ENCODE assay signal across 23 cellular contexts in the genomic region with DNA sequence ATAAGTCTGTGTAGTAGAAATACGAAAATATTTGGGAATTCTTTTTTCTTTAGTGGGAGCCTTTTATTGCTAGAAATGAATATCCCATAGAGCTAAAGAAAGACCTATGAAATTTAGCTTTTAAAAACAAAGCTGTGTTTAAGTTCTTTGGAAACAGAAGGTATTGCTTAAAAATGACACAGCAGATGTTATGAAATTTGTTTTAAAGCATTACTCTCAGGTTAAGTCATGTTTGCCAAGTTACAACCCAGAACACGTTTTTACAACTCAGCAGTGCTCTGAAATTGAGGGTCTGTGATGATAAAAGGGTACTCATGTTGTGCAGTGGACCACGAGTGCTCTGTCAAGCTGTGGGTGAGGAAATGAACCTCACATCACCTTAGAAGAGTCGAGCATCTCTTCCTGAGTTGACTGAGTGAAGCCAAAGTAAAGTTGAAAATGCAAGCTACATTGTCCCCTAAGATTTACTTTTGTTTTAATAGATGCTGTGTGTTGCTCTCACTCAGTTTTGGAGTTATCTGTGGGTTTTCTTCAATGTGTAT.
DNase-seq lines count a peak whose midpoint lies in the region; ATAC-seq lines count a peak whose summit lies in the region.
"Had no signal": no experiment of that assay in that cellular context is flagged by ENCODE, and none has a peak within 500 bp of the region (broad histone marks: within the 10 kb centered on the region; RNA-seq: fewer than 3 reads in every experiment).

No MANE protein-coding gene starts in this region.

- peak overlapping the region; percentile 31 for H3K27ac Mint-ChIP-seq in activated T-cell treated with anti-CD3 and anti-CD28 coated beads, Interleukin-2, amount 50 U/mL, for 72 hours
- no peak overlapping the region for H3K27ac Mint-ChIP-seq in activated T-cell treated with anti-CD3 and anti-CD28 coated beads, Interleukin-2, amount 50 U/mL, for 24 hours
- H3K27ac Mint-ChIP-seq: activated naive CD8-positive, alpha-beta T cell treated with anti-CD3 and anti-CD28 coated beads, Interleukin-2, amount 50 U/mL, for 24 hours; B cell; brain had no signal

- peaks cover 0 to 1% of the 10 kb centered on the region in 2 donors for H3K9me3 Mint-ChIP-seq in activated T-cell treated with anti-CD3 and anti-CD28 coated beads, Interleukin-2, amount 50 U/mL, for 72 hours
- H3K9me3 Mint-ChIP-seq in activated T-cell treated with anti-CD3 and anti-CD28 coated beads, Interleukin-2, amount 50 U/mL, for 24 hours = no peaks in the 10 kb centered on the region

- DNase-seq in activated T-cell treated with anti-CD3 and anti-CD28 coated beads, Interleukin-2, amount 50 U/mL, for 72 hours = no peak
- DNase-seq in activated T-cell treated with anti-CD3 and anti-CD28 coated beads, Interleukin-2, amount 50 U/mL, for 24 hours = no peak
- DNase-seq in NOMO-1 treated with DMSO at 0.1 percent for 48 hours (lab: John Stamatoyannopoulos, UW; ENCODE audit: unreplicated experiment) (peak; percentile 41), fibroblast of gingiva (ENCODE audit: low read depth) (peak; percentile 24), NCI-H146 treated with DMSO at 0.1 percent for 48 hours (lab: John Stamatoyannopoulos, UW; ENCODE audit: unreplicated experiment) (no peak), NCI-H524 (lab: John Stamatoyannopoulos, UW) (no peak)
- DNase-seq: activated CD4-positive, CD25-positive, alpha-beta regulatory T cell treated with anti-CD3 and anti-CD28 coated beads, Interleukin-2, amount 50 U/mL, for 72 hours; activated gamma-delta T cell treated with Interleukin-2 at 50 U/mL for 16 hours; activated naive CD8-positive, alpha-beta T cell treated with anti-CD3 and anti-CD28 coated beads, Interleukin-2, amount 50 U/mL, for 24 hours; activated T-cell treated with anti-CD3 and anti-CD28 coated beads, Interleukin-2, amount 50 U/mL, for 1 hour; DMS53; GF-D8; heart left ventricle; KBM-7; kidney glomerular epithelial cell; NCI-H146; NCI-H526; right cardiac atrium; spleen; T-helper 1 cell had no signal

- peaks cover 0 to 1% of the 10 kb centered on the region in 2 donors for H3K36me3 Mint-ChIP-seq in activated T-cell treated with anti-CD3 and anti-CD28 coated beads, Interleukin-2, amount 50 U/mL, for 72 hours (ENCODE audit: insufficient read depth in 2 of 2)
- H3K36me3 Mint-ChIP-seq in activated T-cell treated with anti-CD3 and anti-CD28 coated beads, Interleukin-2, amount 50 U/mL, for 24 hours (ENCODE audit: low read depth) = no peaks in the 10 kb centered on the region
- H3K36me3 Mint-ChIP-seq: brain had no signal

- H3K4me1 Mint-ChIP-seq in activated T-cell treated with anti-CD3 and anti-CD28 coated beads, Interleukin-2, amount 50 U/mL, for 72 hours (ENCODE audit: low read depth) = peaks cover 31% of the 10 kb centered on the region
- H3K4me1 Mint-ChIP-seq in activated T-cell treated with anti-CD3 and anti-CD28 coated beads, Interleukin-2, amount 50 U/mL, for 24 hours (ENCODE audit: low read depth) = peaks cover 41% of the 10 kb centered on the region

- no peaks in the 10 kb centered on the region for H3K27me3 Mint-ChIP-seq in activated T-cell treated with anti-CD3 and anti-CD28 coated beads, Interleukin-2, amount 50 U/mL, for 72 hours (ENCODE audit: low read depth)
- no peaks in the 10 kb centered on the region for H3K27me3 Mint-ChIP-seq in activated T-cell treated with anti-CD3 and anti-CD28 coated beads, Interleukin-2, amount 50 U/mL, for 24 hours
- H3K27me3 Mint-ChIP-seq: activated naive CD8-positive, alpha-beta T cell treated with anti-CD3 and anti-CD28 coated beads, Interleukin-2, amount 50 U/mL, for 24 hours; brain had no signal

- peak; percentile 45 to 63 for ATAC-seq in activated T-cell treated with anti-CD3 and anti-CD28 coated beads, Interleukin-2, amount 50 U/mL, for 72 hours (replicated peaks in 1 of 2)
- ATAC-seq in GM21576 (IDR thresholded peaks at IDR 0.05; ENCODE audit: unreplicated experiment) = no peak
- ATAC-seq: activated naive CD8-positive, alpha-beta T cell treated with anti-CD3 and anti-CD28 coated beads, Interleukin-2, amount 50 U/mL, for 24 hours; heart left ventricle; right cardiac atrium had no signal

- peak overlapping the region; percentile 5 to 10 for H3K4me3 Mint-ChIP-seq in activated T-cell treated with anti-CD3 and anti-CD28 coated beads, Interleukin-2, amount 50 U/mL, for 72 hours
- H3K4me3 Mint-ChIP-seq in activated T-cell treated with anti-CD3 and anti-CD28 coated beads, Interleukin-2, amount 50 U/mL, for 24 hours = no peak overlapping the region
- H3K4me3 Mint-ChIP-seq: activated naive CD8-positive, alpha-beta T cell treated with anti-CD3 and anti-CD28 coated beads, Interleukin-2, amount 50 U/mL, for 24 hours; B cell; brain had no signal

Comparison
In these comparisons a context has a peak if more than half of its experiments do, and no peak if none do; other contexts are left out.
1. DNase-seq: peak in NOMO-1 treated with DMSO at 0.1 percent for 48 hours (single experiment) and fibroblast of gingiva (single experiment); none in activated T-cell treated with anti-CD3 and anti-CD28 coated beads, Interleukin-2, amount 50 U/mL, for 72 hours (0 of 2), activated T-cell treated with anti-CD3 and anti-CD28 coated beads, Interleukin-2, amount 50 U/mL, for 24 hours (single experiment), NCI-H146 treated with DMSO at 0.1 percent for 48 hours (single experiment) and NCI-H524 (0 of 2).